Comparison of ENCODE assay signal across 8 cellular contexts in genomic region chr1:234478152-234478480, GRCh38. TPM values are rescaled to one million over a fixed set of nuclear protein-coding genes. Genes with fewer than 3 reads are reported as not detected.
DNase-seq lines count a peak whose midpoint lies in the region; ATAC-seq lines count a peak whose summit lies in the region.

No MANE protein-coding gene starts in this region.

- in situ Hi-C loops in KBM-7 (cut with MboI; ENCODE audit: low pct_unique_long_range_greater_than_20kb, low sequenced_read_pairs): no loop called here

- ATAC-seq in GM21723 (IDR thresholded peaks at IDR 0.05; ENCODE audit: unreplicated experiment) (peak; percentile 68), T-cell (replicated peaks in 1 of 4) (peak; percentile 78 to 87 (median 86))

- H3K27me3 Mint-ChIP-seq in T-cell (peaks cover 0 to 9% of the 10 kb centered on the region in 2 donors), immature natural killer cell (ENCODE audit: low read depth in 3 of 3) (peaks cover 5 to 10% (median 5%) of the 10 kb centered on the region in 3 donors)

- peak overlapping the region; percentile 87 to 93 for H3K27ac Mint-ChIP-seq in T-cell
- H3K27ac Mint-ChIP-seq in immature natural killer cell: peak overlapping the region; percentile 80 to 88 (median 84)

- H3K4me3 ChIP-seq in GM08714 (ENCODE audit: low read length): peak overlapping the region; percentile 92

- H3K36me3 Mint-ChIP-seq in T-cell (no peaks in the 10 kb centered on the region), immature natural killer cell (no peaks in the 10 kb centered on the region)

- POLR2A ChIA-PET in T-cell (lab: Charles Lee): no interaction called here

- H3K4me1 Mint-ChIP-seq in T-cell (peaks cover 41 to 48% (median 45%) of the 10 kb centered on the region in 3 donors), immature natural killer cell (peaks cover 22 to 48% of the 10 kb centered on the region in 2 donors)

- H3K9me3 Mint-ChIP-seq in T-cell (no peaks in the 10 kb centered on the region), immature natural killer cell (no peaks in the 10 kb centered on the region)

- peak overlapping the region; percentile 80 to 84 (median 83) for H3K4me3 Mint-ChIP-seq in T-cell
- H3K4me3 Mint-ChIP-seq in immature natural killer cell: peak overlapping the region; percentile 86 to 89 (median 88)

- CTCF ChIA-PET in T-cell (lab: Charles Lee): interaction anchor here (0.6 to 1.3 kb wide), 4 partner anchors 9 to 1583 kb away, joined by 3 to 5 read pairs (median 3); no protein-coding TSS in a partner anchor

- DNase-seq in KBM-7 (peak; percentile 49), T-cell (peak; percentile 59 to 84 (median 74)), astrocyte of the hippocampus (ENCODE audit: low read depth, low spot score) (peak; percentile 79), immature natural killer cell (peak in 2 of 3 donors; percentile 65), H4 (ENCODE audit: low spot score) (no peak)
- peak; percentile 81 for DNase-seq in stimulated activated CD4-positive, alpha-beta T cell treated with anti-CD3 and anti-CD28 coated beads, Interleukin-15, amount 100 ng/mL, for 24 hours

RNA-seq across cellular contexts. Expression of gene TARBP1, which starts 0.9 kb away (rescaled TPM):
- 10 to 100 TPM; 33.9 to 60.7 (median 40.6) TPM for total RNA-seq in T-cell
- polyA plus RNA-seq in immature natural killer cell: 10 to 100 TPM in 1 of 3 donors, 1 to 10 TPM in 2; 4.7 to 11.1 (median 7.0) TPM
- total RNA-seq in H4 (2014; rRNA removed; shearing (Covaris generic)): 14.7 and 16.7 TPM in 2 replicates
